In genomic region chr2:240698852-240699561, GRCh38 we compare ENCODE assay signal across 11 cellular contexts. TPM values are rescaled to one million over a fixed set of nuclear protein-coding genes. Genes with fewer than 3 reads are reported as not detected.
A peak's percentile ranks its signal among the peaks of the same experiment; 100 is the strongest.
DNase-seq lines count a peak whose midpoint lies in the region; ATAC-seq, FAIRE-seq and TF ChIP-seq lines count a peak whose summit lies in the region.
"Not testable (repeated sequence)": the region's sequence is repeated elsewhere in the genome, so short reads cannot be mapped to it uniquely, and the experiment has no call there.
"Had no signal": no experiment of that assay in that cellular context is flagged by ENCODE, and none has a peak within 500 bp of the region (broad histone marks: within the 10 kb centered on the region; RNA-seq: fewer than 3 reads in every experiment).

No MANE protein-coding gene starts in this region.

- not testable (repeated sequence) for H3K4me1 Mint-ChIP-seq in chondrocyte (ENCODE audit: low read depth); natural killer cell

- FAIRE-seq in GM12891 (lab: Jason Lieb, UNC): peak; percentile 74
- not testable (repeated sequence) for FAIRE-seq in kidney (lab: Jason Lieb, UNC)

- H3K27ac ChIP-seq in kidney (ENCODE audit: low read depth in 2 of 2, low read length in 2 of 2); gastrocnemius medialis: not testable (repeated sequence)

- not testable (repeated sequence) for H3K9me3 ChIP-seq in kidney (ENCODE audit: control insufficient read depth in 1 of 2, low read length in 2 of 2); gastrocnemius medialis

- ATAC-seq in SK-N-SH treated with all-trans-retinoic acid at 6 μM for 48 hours: peak; percentile 88
- peak; percentile 23 for ATAC-seq in Right ventricle myocardium inferior
- peak; percentile 8 to 41 (median 26) for ATAC-seq in natural killer cell
- peak; percentile 33 to 34 for ATAC-seq in gastrocnemius medialis

- DNase-seq in GM12891 (ENCODE audit: insufficient read length, low spot score); Right ventricle myocardium inferior (ENCODE audit: missing footprints); natural killer cell: not testable (repeated sequence)
- DNase-seq in activated effector memory CD4-positive, alpha-beta T cell treated with anti-CD3 and anti-CD28 coated beads, Interleukin-2, amount 50 U/mL, for 16 hours: peak; percentile 57
- DNase-seq in chondrocyte (ENCODE audit: low spot score): peak; percentile 75
- peak; percentile 40 for DNase-seq in kidney
- DNase-seq in gastrocnemius medialis: peak in 1 of 2 donors; percentile 1

- in situ Hi-C loops in gastrocnemius medialis (cut with MboI; ENCODE audit: low sequenced_read_pairs in 4 of 4): not testable (repeated sequence)

- not testable (repeated sequence) for H3K27me3 ChIP-seq in gastrocnemius medialis

- not testable (repeated sequence) for H3K9ac ChIP-seq in kidney (ENCODE audit: low read length in 2 of 2)

- not testable (repeated sequence) for TF ChIP-seq POLR2A in GM12891 (IDR thresholded peaks at IDR 0.05; ENCODE audit: low read depth, low read length); gastrocnemius medialis (IDR thresholded peaks at IDR 0.05)

- H3K27me3 Mint-ChIP-seq in chondrocyte (ENCODE audit: low read depth): peaks cover 12% of the 10 kb centered on the region
- not testable (repeated sequence) for H3K27me3 Mint-ChIP-seq in natural killer cell (ENCODE audit: low read depth in 2 of 2)

- H3K36me3 Mint-ChIP-seq in chondrocyte (ENCODE audit: low read depth); natural killer cell: not testable (repeated sequence)

- not testable (repeated sequence) for H3K27ac Mint-ChIP-seq in chondrocyte (ENCODE audit: unreplicated experiment); natural killer cell

- H3K36me3 ChIP-seq in kidney (ENCODE audit: control insufficient read depth in 1 of 2, insufficient read depth in 2 of 2, low read length in 2 of 2); gastrocnemius medialis: not testable (repeated sequence)

- H3K9me3 Mint-ChIP-seq in chondrocyte (ENCODE audit: low read depth); natural killer cell: not testable (repeated sequence)

- not testable (repeated sequence) for H3K4me1 ChIP-seq in kidney (ENCODE audit: control insufficient read depth in 1 of 2, insufficient read depth in 1 of 2, low read depth in 1 of 2, low read length in 2 of 2); gastrocnemius medialis

- not testable (repeated sequence) for H3K4me3 ChIP-seq in kidney (ENCODE audit: low read length in 2 of 2); gastrocnemius medialis

- intact Hi-C loops in Right ventricle myocardium inferior (cut with DNase I); kidney (cut with DNase I); natural killer cell (cut with micrococcal nuclease); gastrocnemius medialis (cut with DNase I; ENCODE audit: low total_unique reads): not testable (repeated sequence)

- not testable (repeated sequence) for H3K4me3 Mint-ChIP-seq in chondrocyte (ENCODE audit: unreplicated experiment); natural killer cell

- not testable (repeated sequence) for TF ChIP-seq CTCF in chondrocyte (IDR thresholded peaks at IDR 0.05); kidney (IDR thresholded peaks at IDR 0.05; ENCODE audit: borderline replicate concordance, extremely low read depth, insufficient read depth); natural killer cell (IDR thresholded peaks at IDR 0.05); gastrocnemius medialis (IDR thresholded peaks at IDR 0.05 in 4 of 5, conservative IDR thresholded peaks at IDR 0.05 in 1 of 5)

RNA-seq across cellular contexts. Expression of gene AQP12A, which starts 7.3 kb away (rescaled TPM):
- not detected for polyA plus RNA-seq in GM12891 (2012; ENCODE audit: low read depth, missing spikeins)
- total RNA-seq in chondrocyte (not detected in 3 replicates), Right ventricle myocardium inferior (not detected), kidney (not detected), natural killer cell (not detected), gastrocnemius medialis (not detected)
- not detected for polyA plus RNA-seq in kidney (ENCODE audit: insufficient read depth, low read depth, low replicate concordance)
- total RNA-seq: CD8-positive, alpha-beta memory T cell; G401; HT1080 had no signal
- polyA plus RNA-seq: CD8-positive, alpha-beta memory T cell had no signal

RNA-seq across cellular contexts. Expression of gene AQP12B, which starts 16.3 kb away (rescaled TPM):
- not detected for polyA plus RNA-seq in GM12891 (2012; ENCODE audit: low read depth, missing spikeins)
- total RNA-seq in chondrocyte (not detected in 3 replicates), Right ventricle myocardium inferior (not detected), kidney (not detected), natural killer cell (not detected), gastrocnemius medialis (not detected)
- not detected for polyA plus RNA-seq in kidney (ENCODE audit: insufficient read depth, low read depth, low replicate concordance)
- total RNA-seq: CD8-positive, alpha-beta memory T cell; G401; HT1080 had no signal
- polyA plus RNA-seq: CD8-positive, alpha-beta memory T cell had no signal

Comparison
In these comparisons a context has a peak if more than half of its experiments do, and no peak if none do; other contexts are left out.
1. ATAC-seq: peak in every context shown above with its lines; median percentile 88 in SK-N-SH treated with all-trans-retinoic acid at 6 μM for 48 hours; 34 in gastrocnemius medialis; 26 in natural killer cell; 23 in Right ventricle myocardium inferior.